8 cellular contexts compared by ENCODE assay signal in the genomic region with DNA sequence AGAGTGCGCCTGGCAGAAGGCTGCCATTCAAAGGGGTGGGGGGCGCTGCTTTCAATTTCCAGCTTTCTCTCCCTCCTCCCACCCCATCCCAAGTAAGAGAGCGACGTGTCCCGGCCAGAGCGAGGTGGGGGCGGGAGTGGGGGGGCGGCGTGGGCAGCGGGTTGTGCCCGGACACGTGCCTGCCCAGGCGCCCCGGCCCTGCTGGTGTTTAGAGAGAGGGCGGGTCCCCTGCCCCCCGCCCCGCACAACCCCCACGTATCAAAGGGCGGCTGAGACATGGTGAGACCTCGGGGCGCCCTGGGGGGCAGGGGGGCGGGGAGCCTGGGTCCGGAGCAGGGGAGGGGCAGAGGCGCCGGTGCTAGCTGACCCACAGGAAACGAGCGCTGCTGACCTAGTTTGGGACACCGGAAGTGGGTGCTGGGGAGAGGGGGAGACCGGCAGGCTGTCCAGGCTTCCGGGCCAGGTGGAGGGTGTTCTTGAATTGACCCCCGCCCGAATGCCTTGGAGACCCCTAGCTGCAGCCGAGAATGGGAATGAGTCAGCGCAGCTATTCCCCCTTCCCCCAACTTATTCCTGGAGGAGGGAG.
DNase-seq lines count a peak whose midpoint lies in the region; ATAC-seq and TF ChIP-seq lines count a peak whose summit lies in the region.

No MANE protein-coding gene starts in this region.

- H3K27me3 ChIP-seq in rectal smooth muscle tissue (ENCODE audit: control insufficient read depth, insufficient read depth, low read length) = no peaks in the 10 kb centered on the region

- ATAC-seq in GM19467 (IDR thresholded peaks at IDR 0.05; ENCODE audit: unreplicated experiment) (no peak), HG03457 (IDR thresholded peaks at IDR 0.05; ENCODE audit: unreplicated experiment) (no peak)

- H3K9ac ChIP-seq in rectal smooth muscle tissue (ENCODE audit: low read length) = peak overlapping the region; percentile 96

- no peak for TF ChIP-seq CTCF in NB4 (IDR thresholded peaks at IDR 0.05; ENCODE audit: low read depth, low read length)
- no peak for TF ChIP-seq CTCF in astrocyte of the cerebellum (IDR thresholded peaks at IDR 0.05; ENCODE audit: low read depth, low read length, missing control alignments)

- H3K36me3 ChIP-seq in rectal smooth muscle tissue (ENCODE audit: control insufficient read depth, insufficient read depth, low read length) = peaks cover 4% of the 10 kb centered on the region

- TF ChIP-seq POLR2A in NB4 (IDR thresholded peaks at IDR 0.05; ENCODE audit: extremely low read depth, insufficient read length) = no peak

- H3K4me3 ChIP-seq in GM08714 (ENCODE audit: low read length) = peak overlapping the region; percentile 80
- H3K4me3 ChIP-seq in NB4 (ENCODE audit: low read depth, low read length) = peak overlapping the region; percentile 83
- H3K4me3 ChIP-seq in astrocyte of the cerebellum (ENCODE audit: low read depth, low read length) = peak overlapping the region; percentile 82
- peak overlapping the region; percentile 82 for H3K4me3 ChIP-seq in iPS-11a (ENCODE audit: low read depth, low read length)
- peak overlapping the region; percentile 89 for H3K4me3 ChIP-seq in rectal smooth muscle tissue (ENCODE audit: low read length)

- peak overlapping the region; percentile 93 for H3K27ac ChIP-seq in rectal smooth muscle tissue (ENCODE audit: low read depth, low read length)

- H3K4me1 ChIP-seq in rectal smooth muscle tissue (ENCODE audit: control insufficient read depth, insufficient read depth, low read length) = peaks cover 35% of the 10 kb centered on the region

- in situ Hi-C loops in astrocyte of the cerebellum (cut with HindIII; ENCODE audit: low sequenced_read_pairs) = no loop called here

- DNase-seq in NB4 (ENCODE audit: low read depth) = peak; percentile 80
- no peak for DNase-seq in astrocyte of the cerebellum (ENCODE audit: low read depth)
- no peak for DNase-seq in stimulated activated CD4-positive, alpha-beta T cell treated with anti-CD3 and anti-CD28 coated beads, Interleukin-1b, Interleukin-23, amount 100 ng/mL, for 48 hours
